Comparison of ENCODE assay signal across 8 cellular contexts in genomic region chr20:43751167-43752050, GRCh38. TPM values are rescaled to one million over a fixed set of nuclear protein-coding genes. Genes with fewer than 3 reads are reported as not detected.
DNase-seq lines count a peak whose midpoint lies in the region; ATAC-seq and TF ChIP-seq lines count a peak whose summit lies in the region.

No MANE protein-coding gene starts in this region.

- POLR2A ChIA-PET in PC-9 (lab: Charles Lee; ENCODE audit: unreplicated experiment): interaction anchor here (0.6 to 1.0 kb wide), 4 partner anchors 30 to 954 kb away, joined by 3 to 19 read pairs (median 6); no protein-coding TSS in a partner anchor
- POLR2A ChIA-PET in CD8-positive, alpha-beta memory T cell (lab: Charles Lee): no interaction called here

- no peaks in the 10 kb centered on the region for H3K79me2 ChIP-seq in PC-9 (ENCODE audit: low read depth)

- H3K9me3 ChIP-seq in PC-9 (ENCODE audit: insufficient read depth, low read depth): no peaks in the 10 kb centered on the region
- H3K9me3 ChIP-seq in CD8-positive, alpha-beta memory T cell (ENCODE audit: low read length): no peaks in the 10 kb centered on the region

- no peak overlapping the region for H2AFZ ChIP-seq in PC-9

- peaks cover 30% of the 10 kb centered on the region; the same call in 1 of the 2 replicates for H3F3A ChIP-seq in PC-9 (ENCODE audit: insufficient read depth, low read depth)

- H3K4me1 Mint-ChIP-seq in central memory CD8-positive, alpha-beta T cell: peaks cover 33% of the 10 kb centered on the region
- peaks cover 22 to 36% (median 33%) of the 10 kb centered on the region in 3 donors for H3K4me1 Mint-ChIP-seq in CD8-positive, alpha-beta memory T cell

- H3K4me3 ChIP-seq in PC-9: no peak overlapping the region
- no peak overlapping the region for H3K4me3 ChIP-seq in CD8-positive, alpha-beta memory T cell (ENCODE audit: low read length)

- H3K9me2 ChIP-seq in PC-9 (ENCODE audit: insufficient read depth): no peaks in the 10 kb centered on the region

- no peaks in the 10 kb centered on the region for H3K36me3 ChIP-seq in PC-9 (ENCODE audit: low read depth)
- no peaks in the 10 kb centered on the region for H3K36me3 ChIP-seq in CD8-positive, alpha-beta memory T cell (ENCODE audit: insufficient read depth, low read length)

- H3K27me3 ChIP-seq in PC-9 (ENCODE audit: insufficient read depth, low read depth): no peaks in the 10 kb centered on the region
- H3K27me3 ChIP-seq in CD8-positive, alpha-beta memory T cell (ENCODE audit: insufficient read depth, low read length, poor library complexity, severe bottlenecking): no peaks in the 10 kb centered on the region

- peaks cover 38% of the 10 kb centered on the region for H3K27me3 Mint-ChIP-seq in central memory CD8-positive, alpha-beta T cell
- peaks cover 4 to 41% of the 10 kb centered on the region in 2 donors for H3K27me3 Mint-ChIP-seq in CD8-positive, alpha-beta memory T cell

- CTCF ChIA-PET in PC-9 (lab: Charles Lee): interaction anchor here (0.6 to 1.7 kb wide), 8 partner anchors 89 to 582 kb away, joined by 3 to 10 read pairs (median 4); no protein-coding TSS in a partner anchor
- CTCF ChIA-PET in CD8-positive, alpha-beta memory T cell (lab: Charles Lee): interaction anchor here (1.3 to 5.9 kb wide), 6 partner anchors 12 to 438 kb away, joined by 3 to 74 read pairs (median 8); no protein-coding TSS in a partner anchor

- no peaks in the 10 kb centered on the region for H3K9me3 Mint-ChIP-seq in central memory CD8-positive, alpha-beta T cell
- H3K9me3 Mint-ChIP-seq in CD8-positive, alpha-beta memory T cell: no peaks in the 10 kb centered on the region

- H3K36me3 Mint-ChIP-seq in central memory CD8-positive, alpha-beta T cell (ENCODE audit: insufficient read depth): peaks cover 8% of the 10 kb centered on the region
- no peaks in the 10 kb centered on the region for H3K36me3 Mint-ChIP-seq in CD8-positive, alpha-beta memory T cell

- peak overlapping the region; percentile 32 for H3K4me2 ChIP-seq in PC-9

- peak overlapping the region; percentile 36 for H3K4me3 Mint-ChIP-seq in central memory CD8-positive, alpha-beta T cell
- peak overlapping the region in 1 of 7 donors; percentile 34 for H3K4me3 Mint-ChIP-seq in CD8-positive, alpha-beta memory T cell

- TF ChIP-seq CTCF in PC-9 (conservative IDR thresholded peaks at IDR 0.05): no peak

- intact Hi-C loops in PC-9 (cut with micrococcal nuclease; ENCODE audit: unreplicated experiment): loop anchor here (1.0 to 2.0 kb wide), 5 partner anchors 31 to 635 kb away; no protein-coding TSS in a partner anchor

- peak overlapping the region; percentile 71 for H3K27ac ChIP-seq in PC-9
- no peak overlapping the region for H3K27ac ChIP-seq in CD8-positive, alpha-beta memory T cell (ENCODE audit: low read depth, low read length)

- H3K27ac Mint-ChIP-seq in central memory CD8-positive, alpha-beta T cell (ENCODE audit: low read depth): peak overlapping the region; percentile 52
- peak overlapping the region in 4 of 8 donors; percentile 0 to 46 (median 27) for H3K27ac Mint-ChIP-seq in CD8-positive, alpha-beta memory T cell

- BruUV-seq in PC-9 (replicated peaks; lab: Mats Ljungman, UMichigan): no TSS peak

- DNase-seq in activated T-cell treated with anti-CD3 and anti-CD28 coated beads for 48 hours (ENCODE audit: low read depth): peak; percentile 51
- DNase-seq in activated T-cell treated with anti-CD3 and anti-CD28 coated beads, Interleukin-2, amount 50 U/mL, for 1 hour: no peak
- DNase-seq in PC-9: peak; percentile 51 to 91
- DNase-seq in central memory CD8-positive, alpha-beta T cell (ENCODE audit: low spot score in 2 of 2): no peak
- DNase-seq in stimulated activated CD8-positive, alpha-beta memory T cell treated with anti-CD3 and anti-CD28 coated beads, Interleukin-7, amount 100 ng/mL, for 24 hours (ENCODE audit: low read depth): peak; percentile 16
- DNase-seq in globus pallidus (ENCODE audit: low spot score): no peak
- no peak for DNase-seq in CD8-positive, alpha-beta memory T cell

- peaks cover 48% of the 10 kb centered on the region for H3K4me1 ChIP-seq in PC-9 (replicated peaks; ENCODE audit: insufficient read depth)
- H3K4me1 ChIP-seq in CD8-positive, alpha-beta memory T cell (ENCODE audit: insufficient read depth, low read length): peaks cover 24% of the 10 kb centered on the region

- ATAC-seq in HG02973 (IDR thresholded peaks at IDR 0.05; ENCODE audit: unreplicated experiment): peak; percentile 69
- peak; percentile 54 for ATAC-seq in central memory CD8-positive, alpha-beta T cell (replicated peaks; ENCODE audit: extremely low read depth, poor library complexity, severe bottlenecking)

- no peaks in the 10 kb centered on the region for H4K20me1 ChIP-seq in PC-9 (ENCODE audit: insufficient read depth)

RNA-seq across cellular contexts. Expression of gene GTSF1L, which starts 24.6 kb away (rescaled TPM):
- total RNA-seq in PC-9 (2021): not detected in 2 replicates
- total RNA-seq in CD8-positive, alpha-beta memory T cell: not detected
- not detected for polyA plus RNA-seq in CD8-positive, alpha-beta memory T cell

Comparison
In these comparisons a context has a peak if more than half of its experiments do, and no peak if none do; other contexts are left out.
1. DNase-seq: peak in activated T-cell treated with anti-CD3 and anti-CD28 coated beads for 48 hours (single experiment), PC-9 (2 of 2) and stimulated activated CD8-positive, alpha-beta memory T cell treated with anti-CD3 and anti-CD28 coated beads, Interleukin-7, amount 100 ng/mL, for 24 hours (single experiment); none in activated T-cell treated with anti-CD3 and anti-CD28 coated beads, Interleukin-2, amount 50 U/mL, for 1 hour (single experiment), central memory CD8-positive, alpha-beta T cell (0 of 2), globus pallidus (single experiment) and CD8-positive, alpha-beta memory T cell (0 of 5).